Comparison of ENCODE assay signal across 11 cellular contexts in the genomic region with DNA sequence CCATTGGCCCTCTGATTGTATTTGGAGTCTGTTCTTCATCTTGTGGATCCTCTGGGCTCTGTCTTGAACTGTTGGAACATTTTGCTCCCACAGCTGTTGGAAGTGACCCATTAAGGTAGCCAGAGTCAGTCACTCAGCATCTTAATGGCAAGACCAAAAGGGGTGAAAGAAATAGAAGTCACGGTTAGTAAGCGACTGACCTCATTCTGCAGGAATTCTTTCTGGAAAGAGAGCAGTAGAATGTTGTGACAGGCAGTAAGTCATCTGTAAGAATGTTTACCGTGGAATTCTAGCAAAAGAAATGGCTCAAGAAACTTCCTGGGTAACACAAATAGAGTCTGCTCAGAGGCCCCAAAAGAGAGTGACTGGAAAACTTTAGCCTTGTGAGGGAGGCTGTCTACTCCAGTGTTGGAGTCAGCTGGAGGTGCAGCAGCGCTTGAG. TPM values are rescaled to one million over a fixed set of nuclear protein-coding genes. Genes with fewer than 3 reads are reported as not detected.
DNase-seq lines count a peak whose midpoint lies in the region; FAIRE-seq and TF ChIP-seq lines count a peak whose summit lies in the region.
"Had no signal": no experiment of that assay in that cellular context is flagged by ENCODE, and none has a peak within 500 bp of the region (broad histone marks: within the 10 kb centered on the region; RNA-seq: fewer than 3 reads in every experiment).

No MANE protein-coding gene starts in this region.

- peak overlapping the region; percentile 33 for H2AFZ ChIP-seq in astrocyte (ENCODE audit: low read depth, low read length)

- peaks cover 2% of the 10 kb centered on the region for H3K9me3 Mint-ChIP-seq in astrocyte (ENCODE audit: unreplicated experiment)

- peaks cover 42% of the 10 kb centered on the region for H3K4me1 Mint-ChIP-seq in astrocyte (ENCODE audit: low read depth, unreplicated experiment)

- peak; percentile 99 for FAIRE-seq in astrocyte (lab: Jason Lieb, UNC)

- DNase-seq in HCEC 1CT (peak; percentile 98), astrocyte (ENCODE audit: low read depth) (peak; percentile 97), iPS-NIHi11 (ENCODE audit: low spot score) (peak; percentile 20), SHP77 treated with DMSO at 0.1 percent for 48 hours (lab: John Stamatoyannopoulos, UW) (no peak), NCI-H1092 treated with DMSO at 0.1 percent for 48 hours (lab: John Stamatoyannopoulos, UW) (no peak), NCI-H82 treated with DMSO at 0.1 percent for 48 hours (lab: John Stamatoyannopoulos, UW; ENCODE audit: unreplicated experiment) (no peak)
- DNase-seq in activated CD4-positive, CD25-positive, alpha-beta regulatory T cell (lab: John Stamatoyannopoulos, UW) = no peak
- DNase-seq: activated CD4-positive, alpha-beta T cell treated with anti-CD3 and anti-CD28 coated beads, Interleukin-2, amount 50 U/mL, for 48 hours; MV-4-11; SHP77 had no signal

- H3K27ac ChIP-seq in astrocyte (ENCODE audit: low read depth, low read length) (peak overlapping the region; percentile 82), stomach smooth muscle (ENCODE audit: low read length) (peak overlapping the region; percentile 81)

- no peaks in the 10 kb centered on the region for H3K79me2 ChIP-seq in astrocyte (ENCODE audit: insufficient read depth, low read length)

- peak overlapping the region; percentile 61 for H3K4me2 ChIP-seq in astrocyte (ENCODE audit: low read length)

- no peaks in the 10 kb centered on the region for H3K27me3 ChIP-seq in astrocyte (ENCODE audit: insufficient read depth, low read length)
- no peaks in the 10 kb centered on the region for H3K27me3 ChIP-seq in stomach smooth muscle (ENCODE audit: control insufficient read depth in 1 of 2, insufficient read depth in 2 of 2, low read length in 2 of 2)

- H3K27ac Mint-ChIP-seq in astrocyte (ENCODE audit: unreplicated experiment) = peak overlapping the region; percentile 99

- no peaks in the 10 kb centered on the region for H3K27me3 Mint-ChIP-seq in astrocyte (ENCODE audit: low read depth, unreplicated experiment)

- peak overlapping the region; percentile 57 for H3K9ac ChIP-seq in astrocyte (ENCODE audit: low read length)
- H3K9ac ChIP-seq in stomach smooth muscle (ENCODE audit: low read length in 2 of 2) = peak overlapping the region in 1 of 2 donors; percentile 19

- H3K4me3 Mint-ChIP-seq in astrocyte (ENCODE audit: unreplicated experiment) = peak overlapping the region; percentile 40

- H3K36me3 Mint-ChIP-seq in astrocyte (ENCODE audit: low read depth, unreplicated experiment) = no peaks in the 10 kb centered on the region

- H3K36me3 ChIP-seq in astrocyte (ENCODE audit: insufficient read depth, low read length) = no peaks in the 10 kb centered on the region
- no peaks in the 10 kb centered on the region for H3K36me3 ChIP-seq in stomach smooth muscle (ENCODE audit: control insufficient read depth in 2 of 2, insufficient read depth in 2 of 2, low read length in 2 of 2)

- no peaks in the 10 kb centered on the region for H4K20me1 ChIP-seq in astrocyte (ENCODE audit: insufficient read depth, low read length)

- H3K4me3 ChIP-seq in astrocyte (ENCODE audit: insufficient read depth, low read depth, low read length) = no peak overlapping the region
- no peak overlapping the region for H3K4me3 ChIP-seq in stomach smooth muscle (ENCODE audit: low read length in 2 of 2)

- H3K4me1 ChIP-seq in astrocyte (ENCODE audit: insufficient read depth, low read length) (peaks cover 20% of the 10 kb centered on the region), stomach smooth muscle (ENCODE audit: control insufficient read depth, insufficient read depth, low read length) (peaks cover 4% of the 10 kb centered on the region)

- no peak for TF ChIP-seq CTCF in astrocyte (IDR thresholded peaks at IDR 0.05; ENCODE audit: insufficient read depth, low read depth, low read length)

- no peaks in the 10 kb centered on the region for H3K9me3 ChIP-seq in astrocyte (ENCODE audit: insufficient read depth, low read depth, low read length)
- no peaks in the 10 kb centered on the region for H3K9me3 ChIP-seq in stomach smooth muscle (ENCODE audit: control insufficient read depth in 2 of 2, low read length in 2 of 2)

RNA-seq across cellular contexts. Expression of a gene that starts 28.6 kb away (rescaled TPM):
- 747 and 1,099 TPM in 2 replicates for total RNA-seq in astrocyte

Comparison
In these comparisons a context has a peak if more than half of its experiments do, and no peak if none do; other contexts are left out.
1. DNase-seq: peak in HCEC 1CT (single experiment), astrocyte (single experiment) and iPS-NIHi11 (single experiment); none in SHP77 treated with DMSO at 0.1 percent for 48 hours (single experiment), NCI-H1092 treated with DMSO at 0.1 percent for 48 hours (single experiment), activated CD4-positive, CD25-positive, alpha-beta regulatory T cell (0 of 4) and NCI-H82 treated with DMSO at 0.1 percent for 48 hours (single experiment).